ENCODE assay signal across 1 cellular context in the genomic region with DNA sequence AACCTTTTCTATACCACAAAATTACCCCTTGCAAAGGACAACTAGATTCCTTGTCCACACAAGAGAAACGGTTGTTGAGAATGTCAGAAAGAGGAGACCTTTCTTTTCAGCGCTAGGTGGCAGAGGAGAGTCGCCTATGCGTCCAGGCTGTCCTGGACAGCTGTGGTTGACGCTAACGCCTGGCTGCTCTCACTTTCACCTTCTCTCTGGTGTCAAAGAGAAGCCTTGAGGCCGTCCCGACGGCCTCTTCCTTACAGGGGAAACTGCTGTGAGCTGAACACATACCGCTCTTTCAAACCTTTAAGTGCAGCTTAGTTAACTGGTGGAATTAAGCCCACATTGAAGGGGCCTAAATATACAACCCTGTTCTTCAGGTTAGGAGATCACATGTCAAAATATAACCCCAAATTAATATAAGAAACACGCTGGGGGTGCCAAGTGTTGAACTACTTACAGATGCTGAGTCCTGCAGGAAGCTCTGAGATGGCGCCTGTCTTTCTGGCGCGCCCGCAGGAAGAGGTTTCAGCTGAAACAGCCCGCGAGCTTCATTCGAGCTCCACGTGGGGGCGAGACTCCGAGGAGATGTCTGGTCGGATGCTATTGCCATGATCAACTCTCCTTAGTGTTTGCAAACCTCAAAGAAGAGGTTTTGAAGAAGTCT.
TF ChIP-seq lines count a peak whose summit lies in the region.

No MANE protein-coding gene starts in this region.

TF ChIP-seq in HCT116, 20 proteins besides CTCF, POLR2A, EP300 and RAD21:
- TF ChIP-seq REST (IDR thresholded peaks at IDR 0.05; ENCODE audit: low read depth): no peak
- TF ChIP-seq, protein P1, sequence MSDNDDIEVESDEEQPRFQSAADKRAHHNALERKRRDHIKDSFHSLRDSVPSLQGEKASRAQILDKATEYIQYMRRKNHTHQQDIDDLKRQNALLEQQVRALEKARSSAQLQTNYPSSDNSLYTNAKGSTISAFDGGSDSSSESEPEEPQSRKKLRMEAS (IDR thresholded peaks at IDR 0.05): peak; percentile 68
